Comparison of ENCODE assay signal across 8 cellular contexts in genomic region chr19:34366670-34367423, GRCh38. TPM values are rescaled to one million over a fixed set of nuclear protein-coding genes. Genes with fewer than 3 reads are reported as not detected.
DNase-seq lines count a peak whose midpoint lies in the region; ATAC-seq and TF ChIP-seq lines count a peak whose summit lies in the region.

No MANE protein-coding gene starts in this region.

- H3K27ac ChIP-seq in BLaER1 treated with 17β-estradiol and CSF1 and Interleukin-3, amounts not matched to agents 10 nM and 100 nM, result peak overlapping the region in 8 of 11 experiments; percentile 11 to 94 (median 89); a peak in 12 of 22 replicates
- H3K27ac ChIP-seq in KOPT-K1 (ENCODE audit: low read depth, low read length, poor library complexity, severe bottlenecking), result peak overlapping the region; percentile 76

- H3K27me3 Mint-ChIP-seq in brain, result peaks cover 19% of the 10 kb centered on the region
- no peaks in the 10 kb centered on the region for H3K27me3 Mint-ChIP-seq in natural killer cell treated with Interleukin-12 subunit alpha and Interleukin-12 subunit beta and Interleukin-15 and Interleukin-18, amount 100 ng/mL, for 72 hours

- H3K36me3 ChIP-seq in BLaER1 treated with 17β-estradiol and CSF1 and Interleukin-3, amounts not matched to agents 10 nM and 100 nM, result peaks cover 54 to 58% (median 56%) of the 10 kb centered on the region in 11 experiments
- H3K36me3 ChIP-seq in KOPT-K1 (ENCODE audit: insufficient read depth, low read length), result peaks cover 60% of the 10 kb centered on the region

- TF ChIP-seq CTCF in brain (conservative IDR thresholded peaks at IDR 0.05), result no peak

- H3K9ac ChIP-seq in BLaER1 treated with 17β-estradiol and CSF1 and Interleukin-3, amounts not matched to agents 10 nM and 100 nM, result peak overlapping the region; percentile 88 to 97 (median 95); a peak in 21 of 22 replicates

- peaks cover 61% of the 10 kb centered on the region for H3K36me3 Mint-ChIP-seq in brain
- peaks cover 17% of the 10 kb centered on the region for H3K36me3 Mint-ChIP-seq in natural killer cell treated with Interleukin-12 subunit alpha and Interleukin-12 subunit beta and Interleukin-15 and Interleukin-18, amount 100 ng/mL, for 72 hours

- no peaks in the 10 kb centered on the region for H3K9me3 ChIP-seq in BLaER1 treated with 17β-estradiol and CSF1 and Interleukin-3, amounts not matched to agents 10 nM and 100 nM (replicated peaks in 1 of 11)
- no peaks in the 10 kb centered on the region for H3K9me3 ChIP-seq in KOPT-K1 (ENCODE audit: insufficient read depth, low read length, poor library complexity, severe bottlenecking)

- peak overlapping the region; percentile 79 to 99 (median 92) for H3K27ac Mint-ChIP-seq in brain
- H3K27ac Mint-ChIP-seq in natural killer cell treated with Interleukin-12 subunit alpha and Interleukin-12 subunit beta and Interleukin-15 and Interleukin-18, amount 100 ng/mL, for 72 hours, result peak overlapping the region; percentile 72 to 90

- H3K27me3 ChIP-seq in BLaER1 treated with 17β-estradiol and CSF1 and Interleukin-3, amounts not matched to agents 10 nM and 100 nM, result no peaks in the 10 kb centered on the region

- peaks cover 25 to 62% (median 48%) of the 10 kb centered on the region in 10 experiments for H3K4me1 ChIP-seq in BLaER1 treated with 17β-estradiol and CSF1 and Interleukin-3, amounts not matched to agents 10 nM and 100 nM

- no peak for ATAC-seq in natural killer cell treated with Interleukin-12 subunit alpha and Interleukin-12 subunit beta and Interleukin-15 and Interleukin-18, amount 100 ng/mL, for 72 hours
- no peak for ATAC-seq in HG03442 (IDR thresholded peaks at IDR 0.05; ENCODE audit: unreplicated experiment)

- peak overlapping the region; percentile 92 to 99 (median 98) for H3K4me3 Mint-ChIP-seq in brain
- peak overlapping the region; percentile 99 for H3K4me3 Mint-ChIP-seq in natural killer cell treated with Interleukin-12 subunit alpha and Interleukin-12 subunit beta and Interleukin-15 and Interleukin-18, amount 100 ng/mL, for 72 hours

- H3K4me3 ChIP-seq in BLaER1 treated with 17β-estradiol and CSF1 and Interleukin-3, amounts not matched to agents 10 nM and 100 nM, result peak overlapping the region; percentile 94 to 100 (median 100)

- H3K4me2 ChIP-seq in BLaER1 treated with 17β-estradiol and CSF1 and Interleukin-3, amounts not matched to agents 10 nM and 100 nM, result peak overlapping the region; percentile 87 to 100 (median 98)

- no peak for DNase-seq in natural killer cell treated with Interleukin-12 subunit alpha and Interleukin-12 subunit beta and Interleukin-15 and Interleukin-18, amount 100 ng/mL, for 72 hours (ENCODE audit: low spot score)
- DNase-seq in iPS-NIHi11 (ENCODE audit: low spot score) (no peak), activated gamma-delta T cell treated with Interleukin-2 at 50 U/mL for 16 hours (no peak)
- DNase-seq in NK-92 treated with Interleukin-12 subunit alpha and Interleukin-12 subunit beta, amount 100 ng/mL, for 24 hours (lab: John Stamatoyannopoulos, UW), result no peak

- H3K9me3 Mint-ChIP-seq in brain, result peaks cover 0 to 3% (median 0%) of the 10 kb centered on the region in 5 experiments
- no peaks in the 10 kb centered on the region for H3K9me3 Mint-ChIP-seq in natural killer cell treated with Interleukin-12 subunit alpha and Interleukin-12 subunit beta and Interleukin-15 and Interleukin-18, amount 100 ng/mL, for 72 hours

- peaks cover 44 to 66% (median 59%) of the 10 kb centered on the region in 11 experiments; a peak in 21 of 22 replicates for H4K20me1 ChIP-seq in BLaER1 treated with 17β-estradiol and CSF1 and Interleukin-3, amounts not matched to agents 10 nM and 100 nM

- H3K4me1 Mint-ChIP-seq in brain, result peaks cover 83% of the 10 kb centered on the region
- peaks cover 26 to 35% of the 10 kb centered on the region in 2 donors for H3K4me1 Mint-ChIP-seq in natural killer cell treated with Interleukin-12 subunit alpha and Interleukin-12 subunit beta and Interleukin-15 and Interleukin-18, amount 100 ng/mL, for 72 hours (ENCODE audit: low read depth in 2 of 2)

RNA-seq across cellular contexts. Expression of gene GPI, which starts 1.9 kb away (rescaled TPM):
- 326 TPM for polyA plus RNA-seq in brain (ENCODE audit: insufficient read depth, low read depth, low replicate concordance)
- total RNA-seq in natural killer cell treated with Interleukin-12 subunit alpha and Interleukin-12 subunit beta and Interleukin-15 and Interleukin-18, amount 100 ng/mL, for 72 hours, result 100 to 1,000 TPM; 394 to 516 TPM

RNA-seq across cellular contexts. Expression of gene PDCD2L, which starts 37.4 kb away (rescaled TPM):
- 20.0 TPM for polyA plus RNA-seq in brain (ENCODE audit: insufficient read depth, low read depth, low replicate concordance)
- total RNA-seq in natural killer cell treated with Interleukin-12 subunit alpha and Interleukin-12 subunit beta and Interleukin-15 and Interleukin-18, amount 100 ng/mL, for 72 hours, result 10 to 100 TPM; 18.2 to 28.4 TPM
